8 cellular contexts compared by ENCODE assay signal in genomic region chr4:119629142-119629471, GRCh38. TPM values are rescaled to one million over a fixed set of nuclear protein-coding genes. Genes with fewer than 3 reads are reported as not detected.
DNase-seq lines count a peak whose midpoint lies in the region; ATAC-seq, FAIRE-seq and TF ChIP-seq lines count a peak whose summit lies in the region.

No MANE protein-coding gene starts in this region.

- DNase-seq in 8988T (peak; percentile 9), K562 (ENCODE audit: extremely low read depth in 1 of 4, low spot score in 3 of 4) (no peak), lower leg skin (ENCODE audit: low spot score in 2 of 2) (no peak), vagina (ENCODE audit: extremely low spot score in 2 of 2) (no peak), cerebellar nuclear complex (lab: John Stamatoyannopoulos, UW) (no peak), NCI-H2171 treated with DMSO at 0.1 percent for 48 hours (lab: John Stamatoyannopoulos, UW) (no peak)

- H3K27ac ChIP-seq in K562 (ENCODE audit: extremely low read depth, low read depth, low read length), result no peak overlapping the region
- peak overlapping the region; percentile 99 for H3K27ac ChIP-seq in vagina

- H3K4me2 ChIP-seq in K562 (ENCODE audit: insufficient read depth, low read length), result peak overlapping the region; percentile 88

- POLR2A ChIA-PET in K562 (lab: Yijun Ruan, JAX), result interaction anchor here (0.7 kb wide), 2 partner anchors 27 to 50 kb away, joined by 3 read pairs; no protein-coding TSS in a partner anchor

- ATAC-seq in GM19324 (IDR thresholded peaks at IDR 0.05; ENCODE audit: low FRiP score, unreplicated experiment) (peak; percentile 26), HG03354 (IDR thresholded peaks at IDR 0.05; ENCODE audit: poor library complexity, severe bottlenecking, unreplicated experiment) (peak; percentile 36), K562 (peak; percentile 44)

- no peak for TF ChIP-seq RAD21 in K562 (CRISPR knock-in tag; conservative IDR thresholded peaks at IDR 0.05 in 1 of 2, IDR thresholded peaks at IDR 0.05 in 1 of 2)

- H2AFZ ChIP-seq in K562 (ENCODE audit: low read depth, low read length), result peak overlapping the region; percentile 85

- 10% methylated on average over 5 of the region's 12 CpGs for WGBS in K562 (ENCODE audit: insufficient coverage, low coverage, missing lambda C conversion rate)
- WGBS in lower leg skin, 2 donors, result 2 to 3% methylated on average over 10 to 12 of the region's 12 CpGs

- H3K9me3 ChIP-seq in K562 (replicated peaks; ENCODE audit: control insufficient read depth, insufficient read depth, low read depth, low read length) (no peaks in the 10 kb centered on the region), vagina (no peaks in the 10 kb centered on the region)

- H3K9me1 ChIP-seq in K562 (ENCODE audit: control insufficient read depth, insufficient read depth, low read length), result no peaks in the 10 kb centered on the region

- H3K27me3 ChIP-seq in K562 (ENCODE audit: control insufficient read depth in 2 of 2, insufficient read depth in 2 of 2, low read length in 2 of 2) (peaks cover 4 to 12% of the 10 kb centered on the region in 2 experiments; a peak in 3 of 5 replicates), vagina (no peaks in the 10 kb centered on the region)

- CTCF ChIA-PET in K562 (lab: Yijun Ruan, JAX; ENCODE audit: low intra/inter-chr PET ratio), result interaction anchor here (0.6 kb wide), 1 partner anchor 1819 kb away, joined by 4 read pairs; no protein-coding TSS in a partner anchor

- no peaks in the 10 kb centered on the region for H3K79me2 ChIP-seq in K562 (ENCODE audit: control insufficient read depth, insufficient read depth, low read length)

- no peak for TF ChIP-seq CTCF in K562 (IDR thresholded peaks at IDR 0.05 in 2 of 3, conservative IDR thresholded peaks at IDR 0.05 in 1 of 3; ENCODE audit: insufficient read depth in 2 of 3, low read depth in 1 of 3, low read length in 3 of 3)
- no peak for TF ChIP-seq CTCF in lower leg skin (IDR thresholded peaks at IDR 0.05)
- TF ChIP-seq CTCF in vagina (IDR thresholded peaks at IDR 0.05), result no peak

- TF ChIP-seq POLR2A in K562 (conservative IDR thresholded peaks at IDR 0.05) (no peak), lower leg skin (IDR thresholded peaks at IDR 0.05) (no peak), vagina (IDR thresholded peaks at IDR 0.05) (no peak)

- H4K20me1 ChIP-seq in K562 (replicated peaks; ENCODE audit: control insufficient read depth, insufficient read depth, low read length), result no peaks in the 10 kb centered on the region

- intact Hi-C loops in K562 (cut with micrococcal nuclease), result loop anchor here (1.0 kb wide), 1 partner anchor 421 kb away; no protein-coding TSS in a partner anchor
- intact Hi-C loops in lower leg skin (cut with DNase I; ENCODE audit: low total_unique reads), result no loop called here
- intact Hi-C loops in vagina (cut with DNase I), result loop anchor here (5.0 to 10.0 kb wide), 3 partner anchors 67 to 423 kb away; no protein-coding TSS in a partner anchor

- no peak for FAIRE-seq in K562 (lab: Jason Lieb, UNC)

- H3K36me3 ChIP-seq in K562 (ENCODE audit: control insufficient read depth, insufficient read depth, low read length) (no peaks in the 10 kb centered on the region), vagina (no peaks in the 10 kb centered on the region)

- in situ Hi-C loops in K562 (cut with MboI), result loop anchor here (10.0 kb wide), 1 partner anchor 426 kb away; no protein-coding TSS in a partner anchor

- no peak for TF ChIP-seq EP300 in K562 (IDR thresholded peaks at IDR 0.05; ENCODE audit: low read length)

- H3K9ac ChIP-seq in K562 (ENCODE audit: insufficient read depth in 1 of 2, low read depth in 2 of 2, low read length in 2 of 2), result peak overlapping the region in 1 of 2 experiments; percentile 79; a peak in 1 of 4 replicates

- no TSS peak for BruUV-seq in K562 (replicated peaks; lab: Mats Ljungman, UMichigan)

- peaks cover 0 to 23% of the 10 kb centered on the region in 2 experiments; a peak in 3 of 5 replicates for H3K4me1 ChIP-seq in K562 (replicated peaks in 1 of 2; ENCODE audit: control insufficient read depth in 2 of 2, insufficient read depth in 2 of 2, low read length in 2 of 2)
- H3K4me1 ChIP-seq in vagina, result peaks cover 19% of the 10 kb centered on the region

- H3K4me3 ChIP-seq in K562 (peak overlapping the region; percentile 57), lower leg skin (ENCODE audit: low read depth, poor library complexity, severe bottlenecking) (peak overlapping the region; percentile 82), vagina (peak overlapping the region; percentile 82 to 85)

TF ChIP-seq in K562, 482 proteins besides CTCF, POLR2A, EP300 and RAD21:
- TF ChIP-seq FOXO4 (CRISPR knock-in tag; IDR thresholded peaks at IDR 0.05) (no peak), ATF6 (CRISPR knock-in tag; IDR thresholded peaks at IDR 0.05) (no peak), ZSCAN29 (IDR thresholded peaks at IDR 0.05) (no peak), ZHX1 (conservative IDR thresholded peaks at IDR 0.05; ENCODE audit: low read length) (no peak), ZNF408 (CRISPR knock-in tag; IDR thresholded peaks at IDR 0.05; ENCODE audit: low read depth) (no peak), ZNF644 (tag; IDR thresholded peaks at IDR 0.05; ENCODE audit: low read depth) (no peak), KDM4B (IDR thresholded peaks at IDR 0.05; ENCODE audit: borderline replicate concordance in 2 of 2, low read depth in 1 of 2) (no peak)

RNA-seq across cellular contexts. Expression of gene PDE5A, which starts 0.5 kb away (rescaled TPM):
- total RNA-seq in K562 (2011; cell fraction: chromatin; rRNA removed; ENCODE audit: low replicate concordance), result 2.1 and 2.5 TPM in 2 replicates
- total RNA-seq in K562 (2011; cell fraction: nucleolus; rRNA removed), result 0.33 and 2.1 TPM in 2 replicates
- total RNA-seq in K562 (2011; cell fraction: nucleoplasm; rRNA removed), result 0.53 and 1.3 TPM in 2 replicates
- total RNA-seq in K562 (2014; rRNA removed), result 0.41 TPM in 2 replicates
- total RNA-seq in K562 (2014; rRNA removed; fragmentation: Illumina TruSeq; extraction: Trizol), result 0.25 and 0.32 TPM in 2 replicates
- 0.08 and 0.11 TPM in 2 replicates for total RNA-seq in K562 (2015; rRNA removed; fragmentation: Illumina TruSeq; extraction: Trizol)
- total RNA-seq in K562 (2021), result 0.29 and 0.49 TPM in 2 replicates
- polyA plus RNA-seq in K562 (2011; rRNA removed), result 0.36 and 0.45 TPM in 2 replicates
- 0.06 and 0.21 TPM in 2 replicates for polyA plus RNA-seq in K562 (2011; cell fraction: cytosol; rRNA removed)
- polyA plus RNA-seq in K562 (2011; cell fraction: nucleus; rRNA removed), result 0.28 and 0.94 TPM in 2 replicates
- 1.1 and 2.9 TPM in 2 replicates for polyA plus RNA-seq in K562 (2012)
- polyA plus RNA-seq in K562 (2014; fragmentation: Illumina TruSeq; extraction: Trizol), result 0.07 and 0.51 TPM in 2 replicates
- polyA plus RNA-seq in K562 (2014; fragmentation: Nextera tagmentation; extraction: Ambion mirVana), result 1 to 10 TPM; 1.5 to 1.9 TPM
- 0.08 and 0.47 TPM in 2 replicates for polyA plus RNA-seq in K562 (2014; rRNA removed)
- 0.45 and 1.3 TPM in 2 replicates for polyA minus RNA-seq in K562 (2011; rRNA and poly(A)+ RNA removed)
- polyA minus RNA-seq in K562 (2011; cell fraction: cytosol; rRNA and poly(A)+ RNA removed), result 0.76 TPM in 1 of 2 replicates, not detected in the other
- 0.44 and 0.94 TPM in 2 replicates for polyA minus RNA-seq in K562 (2011; cell fraction: nucleus; rRNA and poly(A)+ RNA removed)
- 10 to 100 TPM in 3 of 4 donors, 1 to 10 TPM in 1; 5.7 to 12.2 (median 11.8) TPM for total RNA-seq in lower leg skin
- 23.1 TPM for total RNA-seq in vagina
